ENCODE assay signal across 21 cellular contexts in genomic region chr1:229447809-229448252, GRCh38. TPM values are rescaled to one million over a fixed set of nuclear protein-coding genes. Genes with fewer than 3 reads are reported as not detected.
"Had no signal": no experiment of that assay in that cellular context is flagged by ENCODE, and none has a peak within 500 bp of the region (broad histone marks: within the 10 kb centered on the region; RNA-seq: fewer than 3 reads in every experiment).

No MANE protein-coding gene starts in this region.

- DNase-seq: activated CD4-positive, alpha-beta T cell treated with anti-CD3 and anti-CD28 coated beads for 1 hour; activated CD4-positive, alpha-beta T cell treated with anti-CD3 and anti-CD28 coated beads, Interleukin-2, amount 10 ng/mL, durations not matched to agents 24 days and 14 days; activated CD4-positive, alpha-beta T cell treated with anti-CD3 and anti-CD28 coated beads, Interleukin-2, amount 50 U/mL, for 48 hours; activated CD8-positive, alpha-beta memory T cell treated with anti-CD3 and anti-CD28 coated beads, Interleukin-2, amount 10 ng/mL, durations not matched to agents 7 days and 5 days; activated effector memory CD4-positive, alpha-beta T cell treated with Interleukin-2 at 50 U/mL for 16 hours; activated naive CD4-positive, alpha-beta T cell treated with Interleukin-2 at 50 U/mL for 16 hours; activated T-cell treated with anti-CD3 and anti-CD28 coated beads, Interleukin-2, amount 50 U/mL, for 24 hours; amygdala; NCI-H1092; NCI-H1417; NCI-H1694 treated with DMSO at 0.1 percent for 48 hours; NCI-H2029 treated with DMSO at 0.1 percent for 48 hours; NCI-H510A treated with DMSO at 0.1 percent for 48 hours; NCI-H69; NK-92 treated with Interleukin-12 subunit alpha and Interleukin-12 subunit beta, amount 100 ng/mL, for 24 hours; Peyer's patch; SHP77 had no signal

- FAIRE-seq: astrocyte had no signal

- ATAC-seq: activated CD8-positive, alpha-beta memory T cell treated with anti-CD3 and anti-CD28 coated beads, Interleukin-2, amount 10 ng/mL, durations not matched to agents 7 days and 5 days had no signal

RNA-seq across cellular contexts. Expression of gene ACTA1, which starts 13.9 kb away (rescaled TPM):
- total RNA-seq: activated CD4-positive, alpha-beta T cell treated with anti-CD3 and anti-CD28 coated beads, Interleukin-2, amount 10 ng/mL, durations not matched to agents 24 days and 14 days; activated CD8-positive, alpha-beta memory T cell treated with anti-CD3 and anti-CD28 coated beads, Interleukin-2, amount 10 ng/mL, durations not matched to agents 7 days and 5 days; activated T-helper 1 cell treated with anti-CD3 and anti-CD28 coated beads, Interleukin-12 subunit alpha, Interleukin-12 subunit beta, Interleukin-2, Interleukin-4 antibody, amounts not matched to agents 30 ng/mL and 10 ng/mL and 1 ng/mL, durations not matched to agents 14 hours and 24 hours and 36 hours; MCF 10A; SJSA1 had no signal
